ENCODE assay signal across 10 cellular contexts in the genomic region with DNA sequence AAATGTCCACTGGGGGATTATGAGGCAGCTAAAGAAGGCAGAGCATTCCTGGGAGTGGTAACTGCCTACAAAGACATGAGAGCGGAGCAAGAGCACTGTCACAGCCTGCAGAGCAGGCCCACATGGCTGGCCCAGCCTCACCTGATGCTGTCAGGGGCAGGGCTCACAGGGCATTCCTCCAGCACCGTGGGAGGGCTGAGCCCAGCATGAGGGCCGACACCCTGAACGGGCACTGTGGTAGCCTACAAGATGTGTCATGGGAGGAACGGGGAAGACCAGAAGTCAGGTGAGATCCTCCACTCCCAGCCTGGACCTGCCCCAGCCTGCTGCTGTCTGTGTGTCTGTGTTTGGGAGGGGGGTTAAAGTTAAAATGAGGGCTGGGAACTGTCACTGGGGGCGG. TPM values are rescaled to one million over a fixed set of nuclear protein-coding genes. Genes with fewer than 3 reads are reported as not detected.
DNase-seq lines count a peak whose midpoint lies in the region; ATAC-seq and TF ChIP-seq lines count a peak whose summit lies in the region.
"Had no signal": no experiment of that assay in that cellular context is flagged by ENCODE, and none has a peak within 500 bp of the region (broad histone marks: within the 10 kb centered on the region; RNA-seq: fewer than 3 reads in every experiment).

No MANE protein-coding gene starts in this region.

- H3K27me3 ChIP-seq in heart left ventricle (no peaks in the 10 kb centered on the region), mammary epithelial cell (ENCODE audit: insufficient read depth, low read length) (no peaks in the 10 kb centered on the region), mucosa of rectum (ENCODE audit: control insufficient read depth in 2 of 2, insufficient read depth in 2 of 2, low read length in 2 of 2) (no peaks in the 10 kb centered on the region)

- no peak for TF ChIP-seq CTCF in heart left ventricle (IDR thresholded peaks at IDR 0.05)
- peak in 1 of 2 donors; percentile 2 for TF ChIP-seq CTCF in mammary epithelial cell (conservative IDR thresholded peaks at IDR 0.05 in 1 of 2, IDR thresholded peaks at IDR 0.05 in 1 of 2; ENCODE audit: extremely low read depth in 1 of 2, insufficient read depth in 1 of 2, low read depth in 1 of 2, low read length in 2 of 2)

- TF ChIP-seq POLR2A in heart left ventricle (IDR thresholded peaks at IDR 0.05): no peak

- H3K4me2 ChIP-seq in mammary epithelial cell (ENCODE audit: insufficient read depth, low read depth, low read length): peak overlapping the region; percentile 48

- CTCF ChIA-PET in mammary epithelial cell (lab: Charles Lee; ENCODE audit: low non-redundant PET): interaction anchor here (0.8 kb wide), 1 partner anchor 11 kb away, joined by 8 read pairs; no protein-coding TSS in a partner anchor

- H3K36me3 ChIP-seq in heart left ventricle: peaks cover 0 to 6% (median 0%) of the 10 kb centered on the region in 9 donors
- peaks cover 1% of the 10 kb centered on the region for H3K36me3 ChIP-seq in mammary epithelial cell (ENCODE audit: insufficient read depth, low read length)
- peaks cover 0 to 3% of the 10 kb centered on the region in 2 donors for H3K36me3 ChIP-seq in mucosa of rectum (ENCODE audit: control insufficient read depth in 2 of 2, insufficient read depth in 2 of 2, low read length in 2 of 2)

- H3K27ac ChIP-seq in heart left ventricle (peak overlapping the region in 10 of 12 donors; percentile 70 to 93 (median 84)), mammary epithelial cell (ENCODE audit: insufficient read depth, low read depth, low read length) (peak overlapping the region; percentile 86), mucosa of rectum (ENCODE audit: low read depth in 2 of 2, low read length in 2 of 2) (peak overlapping the region; percentile 88 to 93)

- intact Hi-C loops in heart left ventricle (cut with DNase I): no loop called here
- intact Hi-C loops in Right ventricle myocardium superior (cut with DNase I): no loop called here
- intact Hi-C loops in mammary epithelial cell (cut with micrococcal nuclease): loop anchor here (1.0 to 2.0 kb wide), 2 partner anchors 14 to 30 kb away; partner anchors contain the start of gene CCDC12

- ATAC-seq in heart left ventricle (no peak), Right ventricle myocardium superior (ENCODE audit: poor library complexity) (no peak), GM18861 (IDR thresholded peaks at IDR 0.05; ENCODE audit: unreplicated experiment) (no peak)

- DNase-seq in heart left ventricle (peak in 2 of 5 donors; percentile 25 to 34), Right ventricle myocardium superior (no peak), mammary epithelial cell (peak; percentile 94), ureter (ENCODE audit: low spot score) (peak; percentile 79), NCI-H748 treated with DMSO at 0.1 percent for 48 hours (lab: John Stamatoyannopoulos, UW) (no peak), GOT3 (lab: John Stamatoyannopoulos, UW) (no peak)
- DNase-seq: cerebellar nuclear complex, head of caudate nucleus had no signal

- no peaks in the 10 kb centered on the region for H4K20me1 ChIP-seq in mammary epithelial cell (ENCODE audit: insufficient read depth, low read length)

- peaks cover 96% of the 10 kb centered on the region for H3K79me2 ChIP-seq in mammary epithelial cell (ENCODE audit: insufficient read depth, low read length)

- H2AFZ ChIP-seq in mammary epithelial cell (ENCODE audit: low read depth, low read length): no peak overlapping the region

- no TSS peak for BruUV-seq in mammary epithelial cell (replicated peaks; lab: Mats Ljungman, UMichigan)

- in situ Hi-C loops in mammary epithelial cell (cut with MboI; ENCODE audit: low sequenced_read_pairs in 2 of 2): no loop called here

- H3K4me1 ChIP-seq in heart left ventricle: peaks cover 17 to 91% (median 85%) of the 10 kb centered on the region in 12 donors
- peaks cover 78% of the 10 kb centered on the region for H3K4me1 ChIP-seq in mammary epithelial cell (ENCODE audit: insufficient read depth, low read length)
- peaks cover 86 to 89% of the 10 kb centered on the region in 2 donors for H3K4me1 ChIP-seq in mucosa of rectum (ENCODE audit: control insufficient read depth in 2 of 2, insufficient read depth in 2 of 2, low read length in 2 of 2)

- dilution Hi-C loops in mammary epithelial cell (cut with HindIII; ENCODE audit: low sequenced_read_pairs): loop anchor here (5.0 kb wide), 1 partner anchor 76 kb away; no protein-coding TSS in a partner anchor

- H3K4me3 ChIP-seq in heart left ventricle: no peak overlapping the region
- no peak overlapping the region for H3K4me3 ChIP-seq in mammary epithelial cell (replicated peaks in 1 of 3; ENCODE audit: insufficient read depth in 1 of 3, low read depth in 2 of 3, low read length in 3 of 3)
- no peak overlapping the region for H3K4me3 ChIP-seq in mucosa of rectum (ENCODE audit: low read length in 2 of 2)

- no peaks in the 10 kb centered on the region for H3K9me3 ChIP-seq in heart left ventricle
- H3K9me3 ChIP-seq in mammary epithelial cell (replicated peaks; ENCODE audit: insufficient read depth, low read length): no peaks in the 10 kb centered on the region
- H3K9me3 ChIP-seq in mucosa of rectum (ENCODE audit: control insufficient read depth in 2 of 2, low read length in 2 of 2): no peaks in the 10 kb centered on the region

- 64 to 73% (median 70%) methylated on average over 5 to 6 of the region's 6 CpGs for WGBS in heart left ventricle, 4 donors
- WGBS in mammary epithelial cell (ENCODE audit: low coverage, missing lambda C conversion rate): 3% methylated on average over 5 of the region's 6 CpGs

- peak overlapping the region; percentile 37 for H3K9ac ChIP-seq in mammary epithelial cell (ENCODE audit: insufficient read depth, low read length)
- peak overlapping the region in 1 of 2 donors; percentile 69 for H3K9ac ChIP-seq in mucosa of rectum (ENCODE audit: low read depth in 1 of 2, low read length in 2 of 2)

RNA-seq across cellular contexts. Expression of gene CCDC12, which starts 30.1 kb away (rescaled TPM):
- total RNA-seq in heart left ventricle (10 to 100 TPM; 27.1 to 36.8 (median 33.3) TPM), Right ventricle myocardium superior (29.2 TPM), mammary epithelial cell (10 to 100 TPM; 17.8 to 42.1 TPM), ureter (72.0 TPM)
- polyA plus RNA-seq in heart left ventricle (100 to 1,000 TPM in 1 of 2 donors, 10 to 100 TPM in 1; 83.5 to 120 TPM), mammary epithelial cell (31.4 TPM)
- polyA minus RNA-seq in mammary epithelial cell: 19.6 TPM

RNA-seq across cellular contexts. Expression of gene NBEAL2, which starts 33.0 kb away (rescaled TPM):
- total RNA-seq in heart left ventricle (10 to 100 TPM in 6 of 9 donors, 1 to 10 TPM in 3; 8.1 to 41.1 (median 12.0) TPM), Right ventricle myocardium superior (11.7 TPM), mammary epithelial cell (10 to 100 TPM; 21.3 to 42.3 TPM), ureter (122 TPM)
- polyA plus RNA-seq in heart left ventricle (10 to 100 TPM; 16.3 to 45.7 TPM), mammary epithelial cell (24.6 TPM)
- 63.5 TPM for polyA minus RNA-seq in mammary epithelial cell

Comparison
In these comparisons a context has a peak if more than half of its experiments do, and no peak if none do; other contexts are left out.
1. DNase-seq: peak in mammary epithelial cell (single experiment) and ureter (single experiment); none in Right ventricle myocardium superior (single experiment), NCI-H748 treated with DMSO at 0.1 percent for 48 hours (single experiment) and GOT3 (single experiment).
2. Peak in every context shown above with its lines, with median percentiles within 50 percentile points of each other: H3K27ac ChIP-seq.